ENCODE assay signal across 1 cellular context in genomic region chr17:45640141-45640850, GRCh38.
TF ChIP-seq lines count a peak whose summit lies in the region.

No MANE protein-coding gene starts in this region.

TF ChIP-seq in K562, 482 proteins besides CTCF, POLR2A, EP300 and RAD21 (continued from another document):
- TF ChIP-seq CGGBP1 (CRISPR knock-in tag; IDR thresholded peaks at IDR 0.05): no peak
- peak; percentile 94 for TF ChIP-seq SMC3 (conservative IDR thresholded peaks at IDR 0.05; ENCODE audit: insufficient read depth, low read depth, low read length)
- 0 out of 2 replicates have a peak, but pooled peaks have one; percentile 9 for TF ChIP-seq KLF16 (IDR thresholded peaks at IDR 0.05)
- no peak for TF ChIP-seq PCBP2 (IDR thresholded peaks at IDR 0.05; ENCODE audit: low read depth, low read length, poor library complexity, severe bottlenecking)
- TF ChIP-seq STAG1 (CRISPR knock-in tag; IDR thresholded peaks at IDR 0.05; ENCODE audit: borderline replicate concordance): peak; percentile 81; the same call in 1 of the 2 replicates
